ENCODE assay signal across 29 cellular contexts in genomic region chr1:43422995-43423671, GRCh38. TPM values are rescaled to one million over a fixed set of nuclear protein-coding genes. Genes with fewer than 3 reads are reported as not detected.
A peak's percentile ranks its signal among the peaks of the same experiment; 100 is the strongest.
DNase-seq lines count a peak whose midpoint lies in the region; ATAC-seq, FAIRE-seq and TF ChIP-seq lines count a peak whose summit lies in the region.
"Had no signal": no experiment of that assay in that cellular context is flagged by ENCODE, and none has a peak within 500 bp of the region (broad histone marks: within the 10 kb centered on the region; RNA-seq: fewer than 3 reads in every experiment).

No MANE protein-coding gene starts in this region.

- peaks cover 12% of the 10 kb centered on the region for H3K4me1 Mint-ChIP-seq in activated CD4-positive, alpha-beta memory T cell treated with anti-CD3 and anti-CD28 coated beads, Interleukin-2, amount 10 ng/mL, durations not matched to agents 7 days and 5 days
- H3K4me1 Mint-ChIP-seq in activated CD4-positive, alpha-beta memory T cell treated with anti-CD3 and anti-CD28 coated beads for 36 hours (ENCODE audit: low read depth), result no peaks in the 10 kb centered on the region
- H3K4me1 Mint-ChIP-seq in endothelial cell (ENCODE audit: unreplicated experiment) (peaks cover 7% of the 10 kb centered on the region), natural killer cell (peaks cover 15 to 16% of the 10 kb centered on the region in 2 donors)
- H3K4me1 Mint-ChIP-seq: brain, endodermal cell had no signal

- no peaks in the 10 kb centered on the region for H3F3A ChIP-seq in PC-3 (ENCODE audit: low read length, unreplicated experiment)

- BruUV-seq in PC-3 (replicated peaks; lab: Mats Ljungman, UMichigan), result no TSS peak

- H3K4me3 ChIP-seq in PC-3 (ENCODE audit: low read length) (no peak overlapping the region), kidney (ENCODE audit: low read length in 2 of 2) (no peak overlapping the region)
- H3K4me3 ChIP-seq: adrenal gland, GM23338, SK-N-MC had no signal

- no peaks in the 10 kb centered on the region for H3K27me3 ChIP-seq in PC-3 (ENCODE audit: low read length)
- H3K27me3 ChIP-seq: adrenal gland had no signal

- H3K4me1 ChIP-seq in PC-3 (ENCODE audit: insufficient read depth, low read length), result peaks cover 15% of the 10 kb centered on the region; the same call in 1 of the 2 replicates
- H3K4me1 ChIP-seq in kidney (ENCODE audit: control insufficient read depth in 1 of 2, insufficient read depth in 1 of 2, low read depth in 1 of 2, low read length in 2 of 2), result no peaks in the 10 kb centered on the region
- H3K4me1 ChIP-seq: adrenal gland had no signal

- H3K79me2 ChIP-seq in PC-3 (ENCODE audit: low read length), result no peaks in the 10 kb centered on the region

- no peak for ATAC-seq in PC-3
- ATAC-seq in natural killer cell, result peak in 2 of 3 donors; percentile 21 to 52
- ATAC-seq in HG03432 (IDR thresholded peaks at IDR 0.05; ENCODE audit: unreplicated experiment), result no peak

- no peak overlapping the region for H3K4me2 ChIP-seq in PC-3 (ENCODE audit: low read length)
- H3K4me2 ChIP-seq: GM23338 had no signal

- POLR2A ChIA-PET in activated CD4-positive, alpha-beta memory T cell treated with anti-CD3 and anti-CD28 coated beads, Interleukin-2, amount 10 ng/mL, durations not matched to agents 7 days and 5 days (lab: Charles Lee), result no interaction called here
- POLR2A ChIA-PET in activated CD4-positive, alpha-beta memory T cell treated with anti-CD3 and anti-CD28 coated beads for 36 hours (lab: Charles Lee), result no interaction called here
- POLR2A ChIA-PET in PC-3 (lab: Charles Lee; ENCODE audit: unreplicated experiment), result no interaction called here

- no peak for DNase-seq in activated CD4-positive, alpha-beta memory T cell treated with anti-CD3 and anti-CD28 coated beads, Interleukin-2, amount 10 ng/mL, durations not matched to agents 7 days and 5 days
- DNase-seq in activated CD4-positive, alpha-beta memory T cell treated with anti-CD3 and anti-CD28 coated beads for 36 hours, result no peak
- DNase-seq in PC-3 (no peak), endothelial cell (ENCODE audit: low spot score) (no peak), natural killer cell (no peak), kidney (no peak), GM19239 (ENCODE audit: insufficient read length, low spot score) (no peak)
- DNase-seq: activated CD4-positive, alpha-beta T cell treated with anti-CD3 and anti-CD28 coated beads, Interleukin-2, amount 10 ng/mL, durations not matched to agents 24 days and 14 days; activated CD8-positive, alpha-beta memory T cell treated with anti-CD3 and anti-CD28 coated beads, Interleukin-2, amount 50 U/mL, for 48 hours; activated gamma-delta T cell; adrenal gland; CD4-positive, alpha-beta T cell; DMS53; glutamatergic neuron; Kasumi-1; NCI-H187 treated with DMSO at 0.1 percent for 48 hours; NCI-H526 treated with DMSO at 0.1 percent for 48 hours; nucleus accumbens; substantia nigra had no signal

- CTCF ChIA-PET in activated CD4-positive, alpha-beta memory T cell treated with anti-CD3 and anti-CD28 coated beads, Interleukin-2, amount 10 ng/mL, durations not matched to agents 7 days and 5 days (lab: Charles Lee), result no interaction called here
- CTCF ChIA-PET in activated CD4-positive, alpha-beta memory T cell treated with anti-CD3 and anti-CD28 coated beads for 36 hours (lab: Charles Lee), result no interaction called here
- CTCF ChIA-PET in PC-3 (lab: Charles Lee), result no interaction called here

- H2AFZ ChIP-seq in PC-3 (ENCODE audit: low read length), result no peak overlapping the region
- H2AFZ ChIP-seq: GM23338 had no signal

- H3K36me3 ChIP-seq in PC-3 (ENCODE audit: low read depth, low read length) (peaks cover 59% of the 10 kb centered on the region), kidney (ENCODE audit: control insufficient read depth in 1 of 2, insufficient read depth in 2 of 2, low read length in 2 of 2) (peaks cover 60 to 90% of the 10 kb centered on the region in 2 donors)

- TF ChIP-seq CTCF in PC-3 (conservative IDR thresholded peaks at IDR 0.05; ENCODE audit: low read depth, low read length) (no peak), endothelial cell (IDR thresholded peaks at IDR 0.05; ENCODE audit: unreplicated experiment) (no peak), natural killer cell (IDR thresholded peaks at IDR 0.05) (no peak), kidney (IDR thresholded peaks at IDR 0.05; ENCODE audit: borderline replicate concordance, extremely low read depth, insufficient read depth) (no peak)

- no peak for FAIRE-seq in kidney (lab: Jason Lieb, UNC)
- no peak for FAIRE-seq in GM19239 (lab: Jason Lieb, UNC)
- FAIRE-seq: colon, G401.6 had no signal

- H3K36me3 Mint-ChIP-seq in activated CD4-positive, alpha-beta memory T cell treated with anti-CD3 and anti-CD28 coated beads, Interleukin-2, amount 10 ng/mL, durations not matched to agents 7 days and 5 days (ENCODE audit: low read depth), result peaks cover 64% of the 10 kb centered on the region
- peaks cover 27% of the 10 kb centered on the region for H3K36me3 Mint-ChIP-seq in activated CD4-positive, alpha-beta memory T cell treated with anti-CD3 and anti-CD28 coated beads for 36 hours
- peaks cover 46% of the 10 kb centered on the region for H3K36me3 Mint-ChIP-seq in endothelial cell (ENCODE audit: low read depth, unreplicated experiment)
- H3K36me3 Mint-ChIP-seq in natural killer cell, result peaks cover 8% of the 10 kb centered on the region

- no peaks in the 10 kb centered on the region for H3K9me2 ChIP-seq in PC-3 (replicated peaks; ENCODE audit: low read length)

- H3K4me3 Mint-ChIP-seq in activated CD4-positive, alpha-beta memory T cell treated with anti-CD3 and anti-CD28 coated beads, Interleukin-2, amount 10 ng/mL, durations not matched to agents 7 days and 5 days, result no peak overlapping the region
- no peak overlapping the region for H3K4me3 Mint-ChIP-seq in activated CD4-positive, alpha-beta memory T cell treated with anti-CD3 and anti-CD28 coated beads for 36 hours
- peak overlapping the region; percentile 59 for H3K4me3 Mint-ChIP-seq in endothelial cell (ENCODE audit: unreplicated experiment)
- no peak overlapping the region for H3K4me3 Mint-ChIP-seq in natural killer cell
- H3K4me3 Mint-ChIP-seq: activated CD4-positive, alpha-beta T cell treated with anti-CD3 and anti-CD28 coated beads, Interleukin-2, amount 10 ng/mL, durations not matched to agents 24 days and 14 days; brain; CD4-positive, alpha-beta T cell; endodermal cell; GM23338; T-helper 2 cell treated with Interferon-gamma antibody and Interleukin-4, amounts not matched to agents 5 μg/mL and 100 μg/mL, for 36 hours had no signal

- no peaks in the 10 kb centered on the region for H3K27me3 Mint-ChIP-seq in activated CD4-positive, alpha-beta memory T cell treated with anti-CD3 and anti-CD28 coated beads, Interleukin-2, amount 10 ng/mL, durations not matched to agents 7 days and 5 days
- no peaks in the 10 kb centered on the region for H3K27me3 Mint-ChIP-seq in activated CD4-positive, alpha-beta memory T cell treated with anti-CD3 and anti-CD28 coated beads for 36 hours
- H3K27me3 Mint-ChIP-seq in endothelial cell (ENCODE audit: unreplicated experiment) (peaks cover 7% of the 10 kb centered on the region), natural killer cell (ENCODE audit: low read depth in 2 of 2) (no peaks in the 10 kb centered on the region)
- H3K27me3 Mint-ChIP-seq: activated CD4-positive, alpha-beta T cell treated with anti-CD3 and anti-CD28 coated beads, Interleukin-2, amount 10 ng/mL, durations not matched to agents 24 days and 14 days; brain; CD4-positive, alpha-beta T cell had no signal

- no peaks in the 10 kb centered on the region for H4K20me1 ChIP-seq in PC-3 (ENCODE audit: low read length)

- H3K9ac ChIP-seq in PC-3 (ENCODE audit: low read length) (no peak overlapping the region), kidney (ENCODE audit: low read length in 2 of 2) (no peak overlapping the region)

- H3K27ac ChIP-seq in PC-3 (ENCODE audit: low read length) (peak overlapping the region; percentile 73), kidney (ENCODE audit: low read depth in 2 of 2, low read length in 2 of 2) (no peak overlapping the region)
- H3K27ac ChIP-seq: adrenal gland, SK-N-MC, VCaP had no signal

- H3K9me3 Mint-ChIP-seq in activated CD4-positive, alpha-beta memory T cell treated with anti-CD3 and anti-CD28 coated beads, Interleukin-2, amount 10 ng/mL, durations not matched to agents 7 days and 5 days, result no peaks in the 10 kb centered on the region
- H3K9me3 Mint-ChIP-seq in activated CD4-positive, alpha-beta memory T cell treated with anti-CD3 and anti-CD28 coated beads for 36 hours, result no peaks in the 10 kb centered on the region
- H3K9me3 Mint-ChIP-seq in endothelial cell (ENCODE audit: unreplicated experiment) (no peaks in the 10 kb centered on the region), natural killer cell (peaks cover 5 to 8% of the 10 kb centered on the region in 2 donors)
- H3K9me3 Mint-ChIP-seq: activated CD4-positive, alpha-beta T cell treated with anti-CD3 and anti-CD28 coated beads, Interleukin-2, amount 10 ng/mL, durations not matched to agents 24 days and 14 days; brain; CD4-positive, alpha-beta T cell; endodermal cell; GM23338; T-helper 2 cell treated with Interferon-gamma antibody and Interleukin-4, amounts not matched to agents 5 μg/mL and 100 μg/mL, for 36 hours had no signal

- intact Hi-C loops in activated CD4-positive, alpha-beta memory T cell treated with anti-CD3 and anti-CD28 coated beads for 36 hours (cut with micrococcal nuclease), result no loop called here
- intact Hi-C loops in PC-3 (cut with micrococcal nuclease) (no loop called here), natural killer cell (cut with micrococcal nuclease) (no loop called here), kidney (cut with DNase I) (no loop called here)

- H3K9me3 ChIP-seq in PC-3 (ENCODE audit: low read length) (no peaks in the 10 kb centered on the region), kidney (ENCODE audit: control insufficient read depth in 1 of 2, low read length in 2 of 2) (no peaks in the 10 kb centered on the region)
- H3K9me3 ChIP-seq: adrenal gland had no signal

- peak overlapping the region; percentile 42 for H3K27ac Mint-ChIP-seq in activated CD4-positive, alpha-beta memory T cell treated with anti-CD3 and anti-CD28 coated beads, Interleukin-2, amount 10 ng/mL, durations not matched to agents 7 days and 5 days
- no peak overlapping the region for H3K27ac Mint-ChIP-seq in activated CD4-positive, alpha-beta memory T cell treated with anti-CD3 and anti-CD28 coated beads for 36 hours
- H3K27ac Mint-ChIP-seq in endothelial cell (ENCODE audit: unreplicated experiment) (no peak overlapping the region), natural killer cell (peak overlapping the region; percentile 81 to 82)
- H3K27ac Mint-ChIP-seq: activated CD4-positive, alpha-beta T cell treated with anti-CD3 and anti-CD28 coated beads, Interleukin-2, amount 10 ng/mL, durations not matched to agents 24 days and 14 days; brain; CD4-positive, alpha-beta T cell; endodermal cell; GM23338 had no signal

RNA-seq across cellular contexts. Expression of gene HYI, which starts 30.6 kb away (rescaled TPM):
- total RNA-seq in activated CD4-positive, alpha-beta memory T cell treated with anti-CD3 and anti-CD28 coated beads, Interleukin-2, amount 10 ng/mL, durations not matched to agents 7 days and 5 days, result 10 to 100 TPM; 15.6 to 16.8 TPM
- total RNA-seq in activated CD4-positive, alpha-beta memory T cell treated with anti-CD3 and anti-CD28 coated beads for 36 hours, result 10 to 100 TPM; 11.9 to 13.9 TPM
- total RNA-seq in PC-3 (2014; rRNA removed) (87.1 and 89.8 TPM in 2 replicates), endothelial cell (ENCODE audit: unreplicated experiment) (47.8 TPM), natural killer cell (10 to 100 TPM in 1 of 3 donors, 1 to 10 TPM in 2; 7.0 to 14.2 (median 8.6) TPM), kidney (50.5 TPM)
- polyA plus RNA-seq in kidney (ENCODE audit: insufficient read depth, low read depth, low replicate concordance), result 91.2 TPM
- total RNA-seq: A172 had no signal

RNA-seq across cellular contexts. Expression of gene SZT2, which starts 33.4 kb away (rescaled TPM):
- 10 to 100 TPM; 55.6 to 57.8 TPM for total RNA-seq in activated CD4-positive, alpha-beta memory T cell treated with anti-CD3 and anti-CD28 coated beads, Interleukin-2, amount 10 ng/mL, durations not matched to agents 7 days and 5 days
- total RNA-seq in activated CD4-positive, alpha-beta memory T cell treated with anti-CD3 and anti-CD28 coated beads for 36 hours, result 10 to 100 TPM; 27.3 to 37.6 TPM
- total RNA-seq in PC-3 (2014; rRNA removed) (22.2 and 31.3 TPM in 2 replicates), endothelial cell (ENCODE audit: unreplicated experiment) (43.2 TPM), natural killer cell (100 to 1,000 TPM; 103 to 128 (median 123) TPM), kidney (66.8 TPM)
- polyA plus RNA-seq in kidney (ENCODE audit: insufficient read depth, low read depth, low replicate concordance), result 10.4 TPM

RNA-seq across cellular contexts. Expression of gene MED8, which starts 33.5 kb away (rescaled TPM):
- 10 to 100 TPM; 35.6 to 36.9 TPM for total RNA-seq in activated CD4-positive, alpha-beta memory T cell treated with anti-CD3 and anti-CD28 coated beads, Interleukin-2, amount 10 ng/mL, durations not matched to agents 7 days and 5 days
- total RNA-seq in activated CD4-positive, alpha-beta memory T cell treated with anti-CD3 and anti-CD28 coated beads for 36 hours, result 10 to 100 TPM; 38.9 to 39.4 TPM
- total RNA-seq in PC-3 (2014; rRNA removed), result 35.5 and 41.8 TPM in 2 replicates
- 19.5 TPM for total RNA-seq in endothelial cell (ENCODE audit: unreplicated experiment)
- total RNA-seq in natural killer cell, result 10 to 100 TPM; 17.8 to 26.8 (median 22.0) TPM
- 36.5 TPM for total RNA-seq in kidney
- polyA plus RNA-seq in kidney (ENCODE audit: insufficient read depth, low read depth, low replicate concordance), result 44.3 TPM

RNA-seq across cellular contexts. Expression of gene ELOVL1, which starts 55.3 kb away (rescaled TPM):
- 10 to 100 TPM; 71.8 to 74.1 TPM for total RNA-seq in activated CD4-positive, alpha-beta memory T cell treated with anti-CD3 and anti-CD28 coated beads, Interleukin-2, amount 10 ng/mL, durations not matched to agents 7 days and 5 days
- total RNA-seq in activated CD4-positive, alpha-beta memory T cell treated with anti-CD3 and anti-CD28 coated beads for 36 hours, result 10 to 100 TPM; 63.4 to 64.7 TPM
- total RNA-seq in PC-3 (2014; rRNA removed), result 89.5 and 128 TPM in 2 replicates
- 88.7 TPM for total RNA-seq in endothelial cell (ENCODE audit: unreplicated experiment)
- total RNA-seq in natural killer cell, result 10 to 100 TPM; 53.2 to 73.0 (median 67.5) TPM
- 85.1 TPM for total RNA-seq in kidney
- 86.0 TPM for polyA plus RNA-seq in kidney (ENCODE audit: insufficient read depth, low read depth, low replicate concordance)

Comparison
In these comparisons a context has a peak if more than half of its experiments do, and no peak if none do; other contexts are left out.
1. H3K27ac Mint-ChIP-seq: peak in activated CD4-positive, alpha-beta memory T cell treated with anti-CD3 and anti-CD28 coated beads, Interleukin-2, amount 10 ng/mL, durations not matched to agents 7 days and 5 days (single experiment) and natural killer cell (2 of 2); none in activated CD4-positive, alpha-beta memory T cell treated with anti-CD3 and anti-CD28 coated beads for 36 hours (single experiment) and endothelial cell (single experiment).
2. ATAC-seq: peak in natural killer cell (2 of 3); none in PC-3 (single experiment) and HG03432 (single experiment).